11 cellular contexts compared by ENCODE assay signal in genomic region chr10:17006631-17007161, GRCh38.
DNase-seq lines count a peak whose midpoint lies in the region; ATAC-seq and TF ChIP-seq lines count a peak whose summit lies in the region.
"Had no signal": no experiment of that assay in that cellular context is flagged by ENCODE, and none has a peak within 500 bp of the region (broad histone marks: within the 10 kb centered on the region; RNA-seq: fewer than 3 reads in every experiment).

No MANE protein-coding gene starts in this region.

- peak in 1 of 2 donors; percentile 76 for ATAC-seq in upper lobe of left lung (ENCODE audit: low FRiP score in 2 of 2)
- ATAC-seq: activated CD8-positive, alpha-beta T cell treated with anti-CD3 and anti-CD28 coated beads, Interleukin-2, amount 10 ng/mL, durations not matched to agents 7 days and 5 days had no signal

- no peaks in the 10 kb centered on the region for H3K9me3 ChIP-seq in ectodermal cell (ENCODE audit: control insufficient read depth, low read length)
- no peaks in the 10 kb centered on the region for H3K9me3 ChIP-seq in mucosa of rectum (ENCODE audit: control insufficient read depth in 2 of 2, low read length in 2 of 2)
- H3K9me3 ChIP-seq in upper lobe of left lung = no peaks in the 10 kb centered on the region

- TF ChIP-seq POLR2A in upper lobe of left lung (IDR thresholded peaks at IDR 0.05) = no peak

- WGBS in ectodermal cell, 2 experiments = 87 to 93% methylated on average over 8 of the region's 8 CpGs
- 44 to 50% methylated on average over 8 of the region's 8 CpGs for whole genome bisulfite sequencing in upper lobe of left lung, 2 donors

- no peak for TF ChIP-seq CTCF in upper lobe of left lung (IDR thresholded peaks at IDR 0.05)

- H3K4me3 ChIP-seq in ectodermal cell (ENCODE audit: insufficient read depth, low read depth, low read length) = no peak overlapping the region
- H3K4me3 ChIP-seq in mucosa of rectum (ENCODE audit: low read length in 2 of 2) = no peak overlapping the region
- H3K4me3 ChIP-seq in upper lobe of left lung = peak overlapping the region in 1 of 4 donors; percentile 23

- H3K36me3 ChIP-seq in ectodermal cell (ENCODE audit: control insufficient read depth, insufficient read depth, low read length) = no peaks in the 10 kb centered on the region
- no peaks in the 10 kb centered on the region for H3K36me3 ChIP-seq in mucosa of rectum (ENCODE audit: control insufficient read depth in 2 of 2, insufficient read depth in 2 of 2, low read length in 2 of 2)
- no peaks in the 10 kb centered on the region for H3K36me3 ChIP-seq in upper lobe of left lung

- H3K4me1 ChIP-seq in ectodermal cell (ENCODE audit: control insufficient read depth, insufficient read depth, low read length) (no peaks in the 10 kb centered on the region), mucosa of rectum (ENCODE audit: control insufficient read depth in 2 of 2, insufficient read depth in 2 of 2, low read length in 2 of 2) (peaks cover 0 to 10% of the 10 kb centered on the region in 2 donors), upper lobe of left lung (peaks cover 49 to 58% (median 54%) of the 10 kb centered on the region in 4 donors)

- peaks cover 6% of the 10 kb centered on the region for H3K27me3 ChIP-seq in ectodermal cell (ENCODE audit: control insufficient read depth, insufficient read depth, low read length, poor library complexity, severe bottlenecking)
- no peaks in the 10 kb centered on the region for H3K27me3 ChIP-seq in mucosa of rectum (ENCODE audit: control insufficient read depth in 2 of 2, insufficient read depth in 2 of 2, low read length in 2 of 2)
- no peaks in the 10 kb centered on the region for H3K27me3 ChIP-seq in upper lobe of left lung

- no peak overlapping the region for H3K9ac ChIP-seq in mucosa of rectum (ENCODE audit: low read depth in 1 of 2, low read length in 2 of 2)

- H3K27ac ChIP-seq in ectodermal cell (ENCODE audit: insufficient read depth, low read depth, low read length, poor library complexity, severe bottlenecking) (peak overlapping the region; percentile 83), mucosa of rectum (ENCODE audit: low read depth in 2 of 2, low read length in 2 of 2) (peak overlapping the region; percentile 10 to 60), upper lobe of left lung (peak overlapping the region; percentile 69 to 85 (median 76))
- H3K27ac ChIP-seq: 22Rv1 had no signal

- peak; percentile 12 for DNase-seq in DMS 273 (lab: John Stamatoyannopoulos, UW; ENCODE audit: unreplicated experiment)
- DNase-seq in DMS 273 treated with DMSO at 0.1 percent for 48 hours (lab: John Stamatoyannopoulos, UW) = no peak
- DNase-seq in upper lobe of left lung = peak in 1 of 2 donors; percentile 82
- DNase-seq in pons (ENCODE audit: low spot score) = no peak
- no peak for DNase-seq in NOMO-1 (lab: John Stamatoyannopoulos, UW; ENCODE audit: unreplicated experiment in 2 of 2)
- no peak for DNase-seq in NCI-H187 (lab: John Stamatoyannopoulos, UW)
- DNase-seq: activated CD8-positive, alpha-beta T cell treated with anti-CD3 and anti-CD28 coated beads, Interleukin-2, amount 10 ng/mL, durations not matched to agents 7 days and 5 days; NCI-H510A had no signal

- TF ChIP-seq EP300 in upper lobe of left lung (IDR thresholded peaks at IDR 0.05) = peak in 1 of 4 donors; percentile 49
